ENCODE assay signal across 29 cellular contexts in genomic region chr3:100609305-100609704, GRCh38. TPM values are rescaled to one million over a fixed set of nuclear protein-coding genes. Genes with fewer than 3 reads are reported as not detected.
A peak's percentile ranks its signal among the peaks of the same experiment; 100 is the strongest.
DNase-seq lines count a peak whose midpoint lies in the region; ATAC-seq, FAIRE-seq and TF ChIP-seq lines count a peak whose summit lies in the region.
"Had no signal": no experiment of that assay in that cellular context is flagged by ENCODE, and none has a peak within 500 bp of the region (broad histone marks: within the 10 kb centered on the region; RNA-seq: fewer than 3 reads in every experiment).

ADGRG7 (plus strand) TSS chr3:100609601; CDS start chr3:100609857, 256 bp downstream.

- no peak for TF ChIP-seq POLR2A in K562 (conservative IDR thresholded peaks at IDR 0.05)

- H3K9me3 Mint-ChIP-seq in activated naive CD8-positive, alpha-beta T cell treated with anti-CD3 and anti-CD28 coated beads, Interleukin-2, amount 10 ng/mL, durations not matched to agents 7 days and 5 days = no peaks in the 10 kb centered on the region
- no peaks in the 10 kb centered on the region for H3K9me3 Mint-ChIP-seq in activated naive CD8-positive, alpha-beta T cell treated with anti-CD3 and anti-CD28 coated beads, Interleukin-2, amount 50 U/mL, for 24 hours
- H3K9me3 Mint-ChIP-seq: dendritic cell treated with granulocyte-macrophage colony-stimulating factor and Interleukin-4, amounts not matched to agents 40 ng/mL and 50 ng/mL, for 4 days had no signal

- 0% methylated on average over 2 of the region's 2 CpGs for WGBS in K562 (ENCODE audit: insufficient coverage, low coverage, missing lambda C conversion rate)
- 100% methylated on average over 2 of the region's 2 CpGs for WGBS in smooth muscle cell (ENCODE audit: low lambda C conversion rate)

- H3K27me3 Mint-ChIP-seq in activated naive CD8-positive, alpha-beta T cell treated with anti-CD3 and anti-CD28 coated beads, Interleukin-2, amount 10 ng/mL, durations not matched to agents 7 days and 5 days = peaks cover 13% of the 10 kb centered on the region
- peaks cover 21% of the 10 kb centered on the region for H3K27me3 Mint-ChIP-seq in activated naive CD8-positive, alpha-beta T cell treated with anti-CD3 and anti-CD28 coated beads, Interleukin-2, amount 50 U/mL, for 24 hours
- H3K27me3 Mint-ChIP-seq: dendritic cell treated with granulocyte-macrophage colony-stimulating factor and Interleukin-4, amounts not matched to agents 40 ng/mL and 50 ng/mL, for 4 days had no signal

- H3K27me3 ChIP-seq in OCI-LY3 (ENCODE audit: low read depth, low read length) (no peaks in the 10 kb centered on the region), K562 (ENCODE audit: control insufficient read depth in 2 of 2, insufficient read depth in 2 of 2, low read length in 2 of 2) (no peaks in the 10 kb centered on the region), smooth muscle cell (ENCODE audit: low read depth) (peaks cover 3% of the 10 kb centered on the region)

- TF ChIP-seq RAD21 in K562 (CRISPR knock-in tag; conservative IDR thresholded peaks at IDR 0.05 in 1 of 2, IDR thresholded peaks at IDR 0.05 in 1 of 2) = no peak

- intact Hi-C loops in K562 (cut with micrococcal nuclease) = no loop called here

- no peak for TF ChIP-seq CTCF in OCI-LY3 (IDR thresholded peaks at IDR 0.05; ENCODE audit: low read depth, low read length)
- TF ChIP-seq CTCF in K562 (IDR thresholded peaks at IDR 0.05 in 2 of 3, conservative IDR thresholded peaks at IDR 0.05 in 1 of 3; ENCODE audit: insufficient read depth in 2 of 3, low read depth in 1 of 3, low read length in 3 of 3) = no peak
- no peak for TF ChIP-seq CTCF in smooth muscle cell (IDR thresholded peaks at IDR 0.05; ENCODE audit: borderline replicate concordance, insufficient read depth, poor library complexity, severe bottlenecking)

- no peaks in the 10 kb centered on the region for H4K20me1 ChIP-seq in OCI-LY3 (ENCODE audit: insufficient read depth, low read length)
- H4K20me1 ChIP-seq in K562 (replicated peaks; ENCODE audit: control insufficient read depth, insufficient read depth, low read length) = no peaks in the 10 kb centered on the region
- H4K20me1 ChIP-seq in smooth muscle cell (ENCODE audit: low read depth) = no peaks in the 10 kb centered on the region

- peak; percentile 68 for ATAC-seq in activated naive CD8-positive, alpha-beta T cell treated with anti-CD3 and anti-CD28 coated beads, Interleukin-2, amount 10 ng/mL, durations not matched to agents 7 days and 5 days (ENCODE audit: low read depth)
- ATAC-seq in activated naive CD8-positive, alpha-beta T cell treated with anti-CD3 and anti-CD28 coated beads, Interleukin-2, amount 50 U/mL, for 24 hours = no peak
- ATAC-seq in K562 (peak; percentile 47; the same call in 2 of the 3 replicates), HG02678 (IDR thresholded peaks at IDR 0.05; ENCODE audit: unreplicated experiment) (no peak), GM21423 (IDR thresholded peaks at IDR 0.05; ENCODE audit: unreplicated experiment) (no peak)
- ATAC-seq: A549; activated CD8-positive, alpha-beta memory T cell treated with anti-CD3 and anti-CD28 coated beads, Interleukin-2, amount 10 ng/mL, durations not matched to agents 7 days and 5 days; PC-3 had no signal

- peak; percentile 13; the same call in 1 of the 2 replicates for TF ChIP-seq EP300 in K562 (IDR thresholded peaks at IDR 0.05; ENCODE audit: low read length)

- peaks cover 16% of the 10 kb centered on the region for H3K4me1 Mint-ChIP-seq in activated naive CD8-positive, alpha-beta T cell treated with anti-CD3 and anti-CD28 coated beads, Interleukin-2, amount 10 ng/mL, durations not matched to agents 7 days and 5 days
- H3K4me1 Mint-ChIP-seq in activated naive CD8-positive, alpha-beta T cell treated with anti-CD3 and anti-CD28 coated beads, Interleukin-2, amount 50 U/mL, for 24 hours = peaks cover 4% of the 10 kb centered on the region

- H2AFZ ChIP-seq in OCI-LY3 (ENCODE audit: low read depth, low read length) (no peak within 1 kb of the TSS), K562 (ENCODE audit: low read depth, low read length) (no peak within 1 kb of the TSS), smooth muscle cell (ENCODE audit: low read depth) (no peak within 1 kb of the TSS)

- no TSS peak for BruUV-seq in K562 (replicated peaks; lab: Mats Ljungman, UMichigan)

- peaks cover 31% of the 10 kb centered on the region for H3K4me1 ChIP-seq in OCI-LY3 (ENCODE audit: low read length)
- H3K4me1 ChIP-seq in K562 (replicated peaks in 1 of 2; ENCODE audit: control insufficient read depth in 2 of 2, insufficient read depth in 2 of 2, low read length in 2 of 2) = no peaks in the 10 kb centered on the region; a peak in 2 of 5 replicates
- no peaks in the 10 kb centered on the region for H3K4me1 ChIP-seq in smooth muscle cell (ENCODE audit: low read depth)
- H3K4me1 ChIP-seq: BE2C had no signal

- no peak within 1 kb of the TSS for H3K27ac ChIP-seq in OCI-LY3 (ENCODE audit: low read length)
- no peak within 1 kb of the TSS for H3K27ac ChIP-seq in K562 (ENCODE audit: extremely low read depth, low read depth, low read length)
- H3K27ac ChIP-seq in smooth muscle cell (ENCODE audit: low read depth) = no peak within 1 kb of the TSS
- H3K27ac ChIP-seq: A549, skin epidermis had no signal

- DNase-seq in activated naive CD8-positive, alpha-beta T cell treated with anti-CD3 and anti-CD28 coated beads, Interleukin-2, amount 10 ng/mL, durations not matched to agents 7 days and 5 days = no peak
- DNase-seq in activated naive CD8-positive, alpha-beta T cell treated with anti-CD3 and anti-CD28 coated beads, Interleukin-2, amount 50 U/mL, for 24 hours = no peak
- DNase-seq in K562 (ENCODE audit: extremely low read depth in 1 of 4, low spot score in 3 of 4) (peak in 1 of 4 experiments; percentile 35), smooth muscle cell (lab: John Stamatoyannopoulos, UW; ENCODE audit: unreplicated experiment) (no peak), mesenteric fat pad (ENCODE audit: low spot score) (no peak)
- DNase-seq: activated CD4-positive, alpha-beta T cell treated with anti-CD3 and anti-CD28 coated beads for 4 hours; activated CD8-positive, alpha-beta memory T cell treated with anti-CD3 and anti-CD28 coated beads, Interleukin-2, amount 10 ng/mL, durations not matched to agents 7 days and 5 days; activated naive CD4-positive, alpha-beta T cell treated with anti-CD3 and anti-CD28 coated beads, Interleukin-2, amount 50 U/mL, for 16 hours; aorta; BE2C; Karpas-422; kidney; NCI-H1105; NCI-H2029; NCI-H446; NCI-H82; PC-3; Right ventricle myocardium superior; stimulated activated CD4-positive, alpha-beta T cell treated with anti-CD3 and anti-CD28 coated beads, Interleukin-2, amount 100 ng/mL, for 24 hours had no signal

- POLR2A ChIA-PET in activated naive CD8-positive, alpha-beta T cell treated with anti-CD3 and anti-CD28 coated beads, Interleukin-2, amount 10 ng/mL, durations not matched to agents 7 days and 5 days (lab: Charles Lee) = no interaction called here
- POLR2A ChIA-PET in K562 (lab: Yijun Ruan, JAX) = no interaction called here

- CTCF ChIA-PET in K562 (lab: Yijun Ruan, JAX; ENCODE audit: low intra/inter-chr PET ratio) = no interaction called here

- H3K9me3 ChIP-seq in OCI-LY3 (ENCODE audit: insufficient read depth, low read length) (no peaks in the 10 kb centered on the region), K562 (replicated peaks; ENCODE audit: control insufficient read depth, insufficient read depth, low read depth, low read length) (no peaks in the 10 kb centered on the region), smooth muscle cell (replicated peaks; ENCODE audit: low read depth) (no peaks in the 10 kb centered on the region)
- H3K9me3 ChIP-seq: A549, BE2C had no signal

- FAIRE-seq in K562 (lab: Jason Lieb, UNC) = peak; percentile 26
- FAIRE-seq: A549, endometrium, kidney had no signal

- H3K4me2 ChIP-seq in OCI-LY3 (ENCODE audit: low read length) = 0 out of 2 replicates have a peak within 1 kb of the TSS, but pooled peaks have one; percentile 40
- H3K4me2 ChIP-seq in K562 (ENCODE audit: insufficient read depth, low read length) = no peak within 1 kb of the TSS
- H3K4me2 ChIP-seq in smooth muscle cell = no peak within 1 kb of the TSS
- H3K4me2 ChIP-seq: A549 had no signal

- H3K79me2 ChIP-seq in OCI-LY3 (ENCODE audit: low read length) = no peaks in the 10 kb centered on the region
- H3K79me2 ChIP-seq in K562 (ENCODE audit: control insufficient read depth, insufficient read depth, low read length) = no peaks in the 10 kb centered on the region
- H3K79me2 ChIP-seq in smooth muscle cell (ENCODE audit: low read depth) = no peaks in the 10 kb centered on the region

- H3K36me3 ChIP-seq in OCI-LY3 (replicated peaks; ENCODE audit: low read depth, low read length) (no peaks in the 10 kb centered on the region), K562 (ENCODE audit: control insufficient read depth, insufficient read depth, low read length) (no peaks in the 10 kb centered on the region), smooth muscle cell (ENCODE audit: low read depth) (no peaks in the 10 kb centered on the region)
- H3K36me3 ChIP-seq: BE2C had no signal

- H3K9ac ChIP-seq in OCI-LY3 (ENCODE audit: low read length) (no peak within 1 kb of the TSS), K562 (ENCODE audit: insufficient read depth in 1 of 2, low read depth in 2 of 2, low read length in 2 of 2) (no peak within 1 kb of the TSS), smooth muscle cell (ENCODE audit: low read depth) (no peak within 1 kb of the TSS)

- no peaks in the 10 kb centered on the region for H3K9me1 ChIP-seq in K562 (ENCODE audit: control insufficient read depth, insufficient read depth, low read length)

- no peaks in the 10 kb centered on the region for H3F3A ChIP-seq in smooth muscle cell (ENCODE audit: low read depth)

- in situ Hi-C loops in K562 (cut with MboI) = loop anchor here (25.0 kb wide), 1 partner anchor 772 kb away; no protein-coding TSS in a partner anchor

- H3K4me3 ChIP-seq in OCI-LY3 (ENCODE audit: low read length) (no peak within 1 kb of the TSS), K562 (no peak within 1 kb of the TSS), smooth muscle cell (peak within 1 kb of the TSS; percentile 34)
- H3K4me3 ChIP-seq: A549, skin epidermis had no signal

- H3K27ac Mint-ChIP-seq in activated naive CD8-positive, alpha-beta T cell treated with anti-CD3 and anti-CD28 coated beads, Interleukin-2, amount 10 ng/mL, durations not matched to agents 7 days and 5 days = no peak within 1 kb of the TSS
- H3K27ac Mint-ChIP-seq in activated naive CD8-positive, alpha-beta T cell treated with anti-CD3 and anti-CD28 coated beads, Interleukin-2, amount 50 U/mL, for 24 hours = no peak within 1 kb of the TSS
- H3K27ac Mint-ChIP-seq: activated CD8-positive, alpha-beta memory T cell treated with anti-CD3 and anti-CD28 coated beads, Interleukin-2, amount 10 ng/mL, durations not matched to agents 7 days and 5 days; dendritic cell treated with granulocyte-macrophage colony-stimulating factor and Interleukin-4, amounts not matched to agents 40 ng/mL and 50 ng/mL, for 4 days had no signal

- H3K4me3 Mint-ChIP-seq in activated naive CD8-positive, alpha-beta T cell treated with anti-CD3 and anti-CD28 coated beads, Interleukin-2, amount 10 ng/mL, durations not matched to agents 7 days and 5 days = no peak within 1 kb of the TSS
- no peak within 1 kb of the TSS for H3K4me3 Mint-ChIP-seq in activated naive CD8-positive, alpha-beta T cell treated with anti-CD3 and anti-CD28 coated beads, Interleukin-2, amount 50 U/mL, for 24 hours
- H3K4me3 Mint-ChIP-seq: activated CD8-positive, alpha-beta memory T cell treated with anti-CD3 and anti-CD28 coated beads, Interleukin-2, amount 10 ng/mL, durations not matched to agents 7 days and 5 days; dendritic cell treated with granulocyte-macrophage colony-stimulating factor and Interleukin-4, amounts not matched to agents 40 ng/mL and 50 ng/mL, for 4 days had no signal

- no peaks in the 10 kb centered on the region for H3K36me3 Mint-ChIP-seq in activated naive CD8-positive, alpha-beta T cell treated with anti-CD3 and anti-CD28 coated beads, Interleukin-2, amount 10 ng/mL, durations not matched to agents 7 days and 5 days
- H3K36me3 Mint-ChIP-seq in activated naive CD8-positive, alpha-beta T cell treated with anti-CD3 and anti-CD28 coated beads, Interleukin-2, amount 50 U/mL, for 24 hours (ENCODE audit: low read depth) = no peaks in the 10 kb centered on the region
- H3K36me3 Mint-ChIP-seq: activated CD8-positive, alpha-beta memory T cell treated with anti-CD3 and anti-CD28 coated beads, Interleukin-2, amount 10 ng/mL, durations not matched to agents 7 days and 5 days had no signal

RNA-seq across cellular contexts. Expression of gene ADGRG7, which starts in this region (rescaled TPM):
- not detected for total RNA-seq in activated naive CD8-positive, alpha-beta T cell treated with anti-CD3 and anti-CD28 coated beads, Interleukin-2, amount 10 ng/mL, durations not matched to agents 7 days and 5 days
- not detected in 2 replicates for total RNA-seq in K562 (2011; cell fraction: chromatin; rRNA removed; ENCODE audit: low replicate concordance)
- total RNA-seq in K562 (2011; cell fraction: nucleolus; rRNA removed) = not detected in 2 replicates
- total RNA-seq in K562 (2011; cell fraction: nucleoplasm; rRNA removed) = not detected in 2 replicates
- not detected in 2 replicates for total RNA-seq in K562 (2014; rRNA removed)
- not detected in 2 replicates for total RNA-seq in K562 (2014; rRNA removed; fragmentation: Illumina TruSeq; extraction: Trizol)
- total RNA-seq in K562 (2015; rRNA removed; fragmentation: Illumina TruSeq; extraction: Trizol) = not detected in 2 replicates
- total RNA-seq in K562 (2021) = not detected in 2 replicates
- not detected in 2 replicates for polyA plus RNA-seq in K562 (2011; rRNA removed)
- polyA plus RNA-seq in K562 (2011; cell fraction: cytosol; rRNA removed) = not detected in 2 replicates
- polyA plus RNA-seq in K562 (2011; cell fraction: nucleus; rRNA removed) = not detected in 2 replicates
- not detected in 2 replicates for polyA plus RNA-seq in K562 (2012)
- not detected in 2 replicates for polyA plus RNA-seq in K562 (2014; fragmentation: Illumina TruSeq; extraction: Trizol)
- polyA plus RNA-seq in K562 (2014; fragmentation: Nextera tagmentation; extraction: Ambion mirVana) = under 1 TPM; 0.03 TPM
- polyA plus RNA-seq in K562 (2014; rRNA removed) = 0.12 TPM in 1 of 2 replicates, not detected in the other
- polyA minus RNA-seq in K562 (2011; rRNA and poly(A)+ RNA removed) = not detected in 2 replicates
- not detected in 2 replicates for polyA minus RNA-seq in K562 (2011; cell fraction: cytosol; rRNA and poly(A)+ RNA removed)
- polyA minus RNA-seq in K562 (2011; cell fraction: nucleus; rRNA and poly(A)+ RNA removed) = not detected in 2 replicates
- total RNA-seq in smooth muscle cell = 0.04 TPM in 1 of 2 replicates, not detected in the other
- polyA plus RNA-seq in smooth muscle cell = not detected in 2 replicates
- not detected for total RNA-seq in mesenteric fat pad
- total RNA-seq: activated CD8-positive, alpha-beta memory T cell treated with anti-CD3 and anti-CD28 coated beads, Interleukin-2, amount 10 ng/mL, durations not matched to agents 7 days and 5 days; H4; HT1080; kidney; PC-3; Right ventricle myocardium superior; subcutaneous adipose tissue had no signal

Comparison
In these comparisons a context has a peak if more than half of its experiments do, and no peak if none do; other contexts are left out.
1. Peak in ATAC-seq in activated naive CD8-positive, alpha-beta T cell treated with anti-CD3 and anti-CD28 coated beads, Interleukin-2, amount 10 ng/mL, durations not matched to agents 7 days and 5 days; RNA of the gene not detected or under 1 TPM.
2. Peak in ATAC-seq in K562; RNA of the gene not detected or under 1 TPM.